In the genomic region with DNA sequence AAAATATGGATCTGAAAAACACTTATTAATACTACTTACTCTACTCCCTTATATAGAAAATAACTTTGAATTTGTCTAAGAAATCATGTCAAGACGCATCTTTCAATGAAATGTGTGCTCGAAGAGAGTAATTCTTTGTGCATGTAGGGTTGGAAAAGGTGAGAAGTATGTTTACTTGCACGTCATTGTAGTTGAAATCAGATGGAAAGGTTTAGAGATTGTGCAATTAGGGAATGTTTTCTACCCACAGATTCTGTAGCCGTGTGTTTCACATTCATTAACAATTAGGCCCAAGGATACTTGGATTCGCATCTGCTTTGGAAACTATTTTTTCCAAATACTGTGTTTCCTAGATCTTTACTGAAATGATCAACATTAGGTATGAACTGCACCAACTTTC, we compare ENCODE assay signal across 28 cellular contexts. TPM values are rescaled to one million over a fixed set of nuclear protein-coding genes. Genes with fewer than 3 reads are reported as not detected.
DNase-seq lines count a peak whose midpoint lies in the region; ATAC-seq, FAIRE-seq and TF ChIP-seq lines count a peak whose summit lies in the region.
"Had no signal": no experiment of that assay in that cellular context is flagged by ENCODE, and none has a peak within 500 bp of the region (broad histone marks: within the 10 kb centered on the region; RNA-seq: fewer than 3 reads in every experiment).

No MANE protein-coding gene starts in this region.

- H3K4me3 ChIP-seq in cardiac fibroblast (replicated peaks in 1 of 2; ENCODE audit: low read depth in 2 of 2, low read length in 2 of 2) (no peak overlapping the region), keratinocyte (ENCODE audit: control insufficient read depth in 2 of 3, extremely low read depth in 1 of 3, insufficient read depth in 2 of 3, low read depth in 1 of 3, low read length in 3 of 3) (no peak overlapping the region)
- H3K4me3 ChIP-seq: body of pancreas, GM12878, PC-9, psoas muscle, SJCRH30, skin epidermis, tibial artery had no signal

- no peak for FAIRE-seq in keratinocyte (lab: Jason Lieb, UNC)
- FAIRE-seq: endothelial cell of umbilical vein, G401.6, GM12878 had no signal

- peak overlapping the region; percentile 22 for H2AFZ ChIP-seq in keratinocyte (ENCODE audit: control insufficient read depth, low read length)
- H2AFZ ChIP-seq: PC-9 had no signal

- peak overlapping the region; percentile 4 for H3K9ac ChIP-seq in keratinocyte (ENCODE audit: control insufficient read depth, extremely low read depth, insufficient read depth, low read length)

- no peak overlapping the region for H3K27ac ChIP-seq in keratinocyte (ENCODE audit: control insufficient read depth, insufficient read depth, low read length)
- H3K27ac ChIP-seq: body of pancreas, C4-2B, PC-9, psoas muscle, SJCRH30, tibial artery had no signal

- ATAC-seq in HG02798 (IDR thresholded peaks at IDR 0.05; ENCODE audit: poor library complexity, unreplicated experiment) (no peak), GM18909 (IDR thresholded peaks at IDR 0.05; ENCODE audit: poor library complexity, unreplicated experiment) (no peak)
- ATAC-seq: body of pancreas; GM12878; psoas muscle; stimulated activated naive CD8-positive, alpha-beta T cell treated with anti-CD3 and anti-CD28 coated beads, Interleukin-15, Interleukin-2, amounts not matched to agents 100 U/mL and 50 U/mL, for 24 hours; T-helper 17 cell had no signal

- DNase-seq in GM04504 (ENCODE audit: low read depth) = peak; percentile 33
- DNase-seq in cardiac fibroblast (ENCODE audit: low read depth in 2 of 2) = peak; percentile 24 to 41
- no peak for DNase-seq in keratinocyte (ENCODE audit: low read depth, low spot score)
- DNase-seq in GM10266 (ENCODE audit: extremely low spot score) = no peak
- DNase-seq in effector CD4-positive, alpha-beta T cell = no peak
- DNase-seq: activated CD4-positive, alpha-beta T cell treated with anti-CD3 and anti-CD28 coated beads, Interleukin-2, amount 10 ng/mL, durations not matched to agents 7 days and 5 days; activated naive CD8-positive, alpha-beta T cell treated with anti-CD3 and anti-CD28 coated beads for 36 hours; body of pancreas; cortex of kidney; DMS 273 treated with DMSO at 0.1 percent for 48 hours; GOT3; KG1; midbrain; NCI-H1694; PC-9; psoas muscle; SJCRH30; stimulated activated CD4-positive, alpha-beta T cell treated with anti-CD3 and anti-CD28 coated beads, Interleukin-2, amount 100 ng/mL, for 24 hours; stimulated activated naive CD8-positive, alpha-beta T cell treated with anti-CD3 and anti-CD28 coated beads, Interleukin-15, Interleukin-2, amounts not matched to agents 100 U/mL and 50 U/mL, for 24 hours; T-helper 17 cell; tibial artery had no signal

- H3K4me2 ChIP-seq in keratinocyte (ENCODE audit: control insufficient read depth, extremely low read depth, insufficient read depth, low read depth, low read length) = no peak overlapping the region
- H3K4me2 ChIP-seq: PC-9 had no signal

- no peaks in the 10 kb centered on the region for H3K9me3 ChIP-seq in keratinocyte (ENCODE audit: control insufficient read depth, low read depth, low read length)
- H3K9me3 ChIP-seq: body of pancreas, psoas muscle, SJCRH30, tibial artery had no signal

- no peaks in the 10 kb centered on the region for H3K9me1 ChIP-seq in keratinocyte (ENCODE audit: control insufficient read depth, extremely low read depth, insufficient read depth, low read length)

- H3K4me1 ChIP-seq in keratinocyte (ENCODE audit: control insufficient read depth, extremely low read depth, insufficient read depth, low read length) = peaks cover 3% of the 10 kb centered on the region
- H3K4me1 ChIP-seq: body of pancreas, psoas muscle, SJCRH30, tibial artery had no signal

- TF ChIP-seq CTCF in cardiac fibroblast (IDR thresholded peaks at IDR 0.05; ENCODE audit: low read depth, low read length) (no peak), keratinocyte (optimal IDR thresholded peaks at IDR 0.05 in 1 of 3, IDR thresholded peaks at IDR 0.05 in 1 of 3, conservative IDR thresholded peaks at IDR 0.05 in 1 of 3; ENCODE audit: extremely low read depth in 1 of 3, insufficient read depth in 2 of 3, low read length in 3 of 3) (no peak), GM10266 (IDR thresholded peaks at IDR 0.05; ENCODE audit: control insufficient read depth, insufficient read depth, low read depth, missing control alignments) (no peak)

- H3K79me2 ChIP-seq in keratinocyte (ENCODE audit: control insufficient read depth, insufficient read depth, low read length) = no peaks in the 10 kb centered on the region

- H3K27me3 ChIP-seq in keratinocyte (ENCODE audit: control insufficient read depth, extremely low read depth, insufficient read depth, low read length) = no peaks in the 10 kb centered on the region
- H3K27me3 ChIP-seq: body of pancreas, SJCRH30, tibial artery had no signal

- no peaks in the 10 kb centered on the region for H4K20me1 ChIP-seq in keratinocyte (ENCODE audit: control insufficient read depth, extremely low read depth, insufficient read depth, low read length)

- dilution Hi-C loops in keratinocyte (cut with MboI; ENCODE audit: extremely low pct_ligation_motif_present, low sequenced_read_pairs) = no loop called here

- H3K36me3 ChIP-seq in keratinocyte (ENCODE audit: control insufficient read depth in 2 of 2, extremely low read depth in 1 of 2, insufficient read depth in 2 of 2, low read length in 2 of 2) = peaks cover 0 to 3% of the 10 kb centered on the region in 2 experiments
- H3K36me3 ChIP-seq: SJCRH30, tibial artery had no signal

RNA-seq across cellular contexts. Expression of gene PSMA6, which starts 58.2 kb away (rescaled TPM):
- polyA plus RNA-seq in keratinocyte = 212 to 326 TPM (median 232 TPM) in 3 replicates
- polyA plus RNA-seq in keratinocyte (2011; ENCODE audit: low read depth) = 220 TPM
- 184 and 333 TPM in 2 replicates for polyA plus RNA-seq in keratinocyte (2011; cell fraction: cytosol; rRNA removed)
- polyA plus RNA-seq in keratinocyte (2011; cell fraction: nucleus; rRNA removed) = 134 and 170 TPM in 2 replicates
- polyA plus RNA-seq in keratinocyte (2012; ENCODE audit: low replicate concordance) = 189 and 205 TPM in 2 replicates
- 44.7 to 97.9 TPM (median 90.4 TPM) in 3 replicates for polyA minus RNA-seq in keratinocyte
- 96.5 TPM for polyA minus RNA-seq in keratinocyte (2011; cell fraction: cytosol; rRNA and poly(A)+ RNA removed)
- polyA minus RNA-seq in keratinocyte (2011; cell fraction: nucleus; rRNA and poly(A)+ RNA removed) = 27.1 and 51.3 TPM in 2 replicates

Comparison
In these comparisons a context has a peak if more than half of its experiments do, and no peak if none do; other contexts are left out.
1. DNase-seq: peak in GM04504 (single experiment) and cardiac fibroblast (2 of 2); none in keratinocyte (single experiment), GM10266 (single experiment) and effector CD4-positive, alpha-beta T cell (single experiment).